21 cellular contexts compared by ENCODE assay signal in genomic region chr22:42425989-42426355, GRCh38. TPM values are rescaled to one million over a fixed set of nuclear protein-coding genes. Genes with fewer than 3 reads are reported as not detected.
DNase-seq lines count a peak whose midpoint lies in the region; ATAC-seq, FAIRE-seq and TF ChIP-seq lines count a peak whose summit lies in the region.
"Had no signal": no experiment of that assay in that cellular context is flagged by ENCODE, and none has a peak within 500 bp of the region (broad histone marks: within the 10 kb centered on the region; RNA-seq: fewer than 3 reads in every experiment).

No MANE protein-coding gene starts in this region.

- H3K79me1 ChIP-seq in neuronal stem cell (ENCODE audit: low read depth, low read length): no peaks in the 10 kb centered on the region

- H3K36me3 ChIP-seq in BLaER1 treated with 17β-estradiol and CSF1 and Interleukin-3, amounts not matched to agents 10 nM and 100 nM: no peaks in the 10 kb centered on the region; a peak in 1 of 22 replicates
- H3K36me3 ChIP-seq in HEK293 (ENCODE audit: control insufficient read depth in 2 of 2, insufficient read depth in 1 of 2, low read length in 2 of 2) (no peaks in the 10 kb centered on the region), bronchial epithelial cell (ENCODE audit: control insufficient read depth, insufficient read depth, low read length) (no peaks in the 10 kb centered on the region), neuronal stem cell (replicated peaks in 1 of 2; ENCODE audit: control insufficient read depth in 2 of 2, insufficient read depth in 2 of 2, low read length in 2 of 2) (no peaks in the 10 kb centered on the region), prostate gland (no peaks in the 10 kb centered on the region)
- H3K36me3 ChIP-seq: SJCRH30 had no signal

- CTCF ChIA-PET in HEK293 (lab: Yijun Ruan, JAX): no interaction called here
- CTCF ChIA-PET in activated CD8-positive, alpha-beta memory T cell treated with anti-CD3 and anti-CD28 coated beads, Interleukin-2, amount 10 ng/mL, durations not matched to agents 7 days and 5 days (lab: Charles Lee): no interaction called here

- intact Hi-C loops in prostate gland (cut with DNase I): no loop called here

- H3K18ac ChIP-seq in neuronal stem cell (ENCODE audit: low read length): peak overlapping the region; percentile 68

- H3K9me3 ChIP-seq in BLaER1 treated with 17β-estradiol and CSF1 and Interleukin-3, amounts not matched to agents 10 nM and 100 nM (replicated peaks in 1 of 11): no peaks in the 10 kb centered on the region
- no peaks in the 10 kb centered on the region for H3K9me3 ChIP-seq in HEK293 (ENCODE audit: control insufficient read depth, insufficient read depth, low read depth, low read length)
- H3K9me3 ChIP-seq in neuronal stem cell (replicated peaks in 1 of 2; ENCODE audit: control insufficient read depth in 2 of 2, insufficient read depth in 1 of 2, low read depth in 1 of 2, low read length in 2 of 2): no peaks in the 10 kb centered on the region
- no peaks in the 10 kb centered on the region for H3K9me3 ChIP-seq in prostate gland
- H3K9me3 ChIP-seq: SJCRH30 had no signal

- no peaks in the 10 kb centered on the region for H3K9me3 Mint-ChIP-seq in activated CD8-positive, alpha-beta memory T cell treated with anti-CD3 and anti-CD28 coated beads, Interleukin-2, amount 10 ng/mL, durations not matched to agents 7 days and 5 days (ENCODE audit: low read depth)
- H3K9me3 Mint-ChIP-seq: CD4-positive, alpha-beta T cell had no signal

- DNase-seq in bronchial epithelial cell (ENCODE audit: low read depth) (peak; percentile 8), neuronal stem cell (ENCODE audit: low spot score) (no peak), prostate gland (ENCODE audit: low spot score) (no peak), NCI-H1436 treated with DMSO at 0.1 percent for 48 hours (lab: John Stamatoyannopoulos, UW) (no peak)
- no peak for DNase-seq in activated CD8-positive, alpha-beta memory T cell treated with anti-CD3 and anti-CD28 coated beads, Interleukin-2, amount 10 ng/mL, durations not matched to agents 7 days and 5 days
- DNase-seq: CD4-positive, alpha-beta T cell; COR-L47; GOT3; MM.1S; NCI-H1048; NCI-H1930; NCI-H2227 treated with DMSO at 0.1 percent for 48 hours; NCI-H510A; NCI-H748 treated with DMSO at 0.1 percent for 48 hours; SJCRH30; T-helper 1 cell had no signal

- H3K4ac ChIP-seq in neuronal stem cell (ENCODE audit: low read length): no peak overlapping the region

- H3K4me3 ChIP-seq in BLaER1 treated with 17β-estradiol and CSF1 and Interleukin-3, amounts not matched to agents 10 nM and 100 nM: no peak overlapping the region
- H3K4me3 ChIP-seq in HEK293 (ENCODE audit: low read depth, low read length): no peak overlapping the region
- no peak overlapping the region for H3K4me3 ChIP-seq in bronchial epithelial cell (ENCODE audit: low read depth, low read length)
- no peak overlapping the region for H3K4me3 ChIP-seq in neuronal stem cell (ENCODE audit: low read length in 2 of 2)
- no peak overlapping the region for H3K4me3 ChIP-seq in prostate gland
- H3K4me3 ChIP-seq: SJCRH30 had no signal

- H4K8ac ChIP-seq in neuronal stem cell (ENCODE audit: low read depth, low read length): no peak overlapping the region

- no peak overlapping the region for H3K4me3 Mint-ChIP-seq in activated CD8-positive, alpha-beta memory T cell treated with anti-CD3 and anti-CD28 coated beads, Interleukin-2, amount 10 ng/mL, durations not matched to agents 7 days and 5 days
- H3K4me3 Mint-ChIP-seq: B cell; CD4-positive, alpha-beta T cell had no signal

- no peak overlapping the region for H4K91ac ChIP-seq in neuronal stem cell (ENCODE audit: low read depth, low read length, poor library complexity)

- peak overlapping the region; percentile 37 to 82 (median 65); a peak in 17 of 22 replicates for H3K4me2 ChIP-seq in BLaER1 treated with 17β-estradiol and CSF1 and Interleukin-3, amounts not matched to agents 10 nM and 100 nM
- no peak overlapping the region for H3K4me2 ChIP-seq in neuronal stem cell (ENCODE audit: insufficient read depth, low read length, poor library complexity, severe bottlenecking)

- H3K9ac ChIP-seq in BLaER1 treated with 17β-estradiol and CSF1 and Interleukin-3, amounts not matched to agents 10 nM and 100 nM: no peak overlapping the region
- no peak overlapping the region for H3K9ac ChIP-seq in neuronal stem cell (ENCODE audit: low read depth, low read length, poor library complexity)

- TF ChIP-seq CTCF in HEK293 (tag by site-specific recombination; IDR thresholded peaks at IDR 0.05) (no peak), bronchial epithelial cell (IDR thresholded peaks at IDR 0.05; ENCODE audit: insufficient read depth, low read length, severe bottlenecking) (no peak), prostate gland (IDR thresholded peaks at IDR 0.05) (no peak)

- no peak for FAIRE-seq in bronchial epithelial cell (lab: Jason Lieb, UNC)
- FAIRE-seq: A204.1 had no signal

- peaks cover 3% of the 10 kb centered on the region for H3K4me1 Mint-ChIP-seq in activated CD8-positive, alpha-beta memory T cell treated with anti-CD3 and anti-CD28 coated beads, Interleukin-2, amount 10 ng/mL, durations not matched to agents 7 days and 5 days

- H3K4me1 ChIP-seq in BLaER1 treated with 17β-estradiol and CSF1 and Interleukin-3, amounts not matched to agents 10 nM and 100 nM: peaks cover 63 to 88% (median 75%) of the 10 kb centered on the region in 10 experiments
- no peaks in the 10 kb centered on the region for H3K4me1 ChIP-seq in HEK293 (ENCODE audit: control insufficient read depth, insufficient read depth, low read length)
- H3K4me1 ChIP-seq in neuronal stem cell (ENCODE audit: control insufficient read depth in 2 of 2, insufficient read depth in 1 of 2, low read depth in 1 of 2, low read length in 2 of 2): peaks cover 5 to 8% of the 10 kb centered on the region in 2 donors
- no peaks in the 10 kb centered on the region for H3K4me1 ChIP-seq in prostate gland (replicated peaks)
- H3K4me1 ChIP-seq: SJCRH30 had no signal

- no peak overlapping the region for H2BK12ac ChIP-seq in neuronal stem cell (ENCODE audit: low read length)

- no peak overlapping the region for H2AFZ ChIP-seq in neuronal stem cell (ENCODE audit: low read length)

- H4K20me1 ChIP-seq in BLaER1 treated with 17β-estradiol and CSF1 and Interleukin-3, amounts not matched to agents 10 nM and 100 nM: peaks cover 0 to 17% (median 0%) of the 10 kb centered on the region in 11 experiments; a peak in 6 of 22 replicates

- H2BK120ac ChIP-seq in neuronal stem cell (ENCODE audit: low read depth, low read length): no peak overlapping the region

- no peak overlapping the region for H3K23ac ChIP-seq in neuronal stem cell (ENCODE audit: low read depth, low read length, poor library complexity)

- peaks cover 9% of the 10 kb centered on the region for H3K27me3 Mint-ChIP-seq in activated CD8-positive, alpha-beta memory T cell treated with anti-CD3 and anti-CD28 coated beads, Interleukin-2, amount 10 ng/mL, durations not matched to agents 7 days and 5 days

- H3K27me3 ChIP-seq in BLaER1 treated with 17β-estradiol and CSF1 and Interleukin-3, amounts not matched to agents 10 nM and 100 nM: peaks cover 0 to 5% (median 0%) of the 10 kb centered on the region in 11 experiments; a peak in 1 of 22 replicates
- peaks cover 3% of the 10 kb centered on the region for H3K27me3 ChIP-seq in bronchial epithelial cell (ENCODE audit: control insufficient read depth, insufficient read depth, low read length)
- H3K27me3 ChIP-seq in neuronal stem cell (ENCODE audit: control insufficient read depth in 3 of 3, insufficient read depth in 3 of 3, low read depth in 1 of 3, low read length in 3 of 3): peaks cover 0 to 50% (median 0%) of the 10 kb centered on the region in 3 experiments
- H3K27me3 ChIP-seq in prostate gland (replicated peaks; ENCODE audit: insufficient read depth): no peaks in the 10 kb centered on the region

- peak overlapping the region; percentile 49 for H2BK5ac ChIP-seq in neuronal stem cell (ENCODE audit: low read length)

- no CpG with 5 or more reads among the region's 3 CpGs for WGBS in neuronal stem cell (ENCODE audit: extremely low coverage in 2 of 2, insufficient read length in 2 of 2, insufficient replicate concordance in 1 of 2), 2 donors
- 56% methylated on average over 3 of the region's 3 CpGs for WGBS in prostate gland

- H3K27ac Mint-ChIP-seq in activated CD8-positive, alpha-beta memory T cell treated with anti-CD3 and anti-CD28 coated beads, Interleukin-2, amount 10 ng/mL, durations not matched to agents 7 days and 5 days: no peak overlapping the region
- H3K27ac Mint-ChIP-seq: B cell; CD4-positive, alpha-beta T cell had no signal

- no peak for ATAC-seq in activated CD8-positive, alpha-beta memory T cell treated with anti-CD3 and anti-CD28 coated beads, Interleukin-2, amount 10 ng/mL, durations not matched to agents 7 days and 5 days

- no peak overlapping the region for H3K14ac ChIP-seq in neuronal stem cell (ENCODE audit: low read length)

- H3K36me3 Mint-ChIP-seq in activated CD8-positive, alpha-beta memory T cell treated with anti-CD3 and anti-CD28 coated beads, Interleukin-2, amount 10 ng/mL, durations not matched to agents 7 days and 5 days: no peaks in the 10 kb centered on the region

- H2AK5ac ChIP-seq in neuronal stem cell (ENCODE audit: low read depth, low read length): peak overlapping the region; percentile 93

- POLR2A ChIA-PET in HEK293 (lab: Yijun Ruan, JAX): no interaction called here

- no peak for TF ChIP-seq POLR2A in prostate gland (IDR thresholded peaks at IDR 0.05)

- peak overlapping the region; percentile 40 for H2BK15ac ChIP-seq in neuronal stem cell (ENCODE audit: low read length)

- H3K27ac ChIP-seq in BLaER1 treated with 17β-estradiol and CSF1 and Interleukin-3, amounts not matched to agents 10 nM and 100 nM: no peak overlapping the region
- H3K27ac ChIP-seq in HEK293 (ENCODE audit: extremely low read depth, low read depth, low read length) (no peak overlapping the region), neuronal stem cell (replicated peaks; ENCODE audit: low read length) (no peak overlapping the region), prostate gland (peak overlapping the region in 1 of 2 donors; percentile 13)
- H3K27ac ChIP-seq: SJCRH30 had no signal

TF ChIP-seq in HEK293, 187 proteins besides CTCF, POLR2A, EP300 and RAD21 (continues in another document):
- peak; percentile 47; the same call in 1 of the 2 replicates for TF ChIP-seq ZBTB20 (tag by site-specific recombination; IDR thresholded peaks at IDR 0.05)

RNA-seq across cellular contexts. Expression of gene NFAM1, which starts 6.2 kb away (rescaled TPM):
- total RNA-seq in bronchial epithelial cell (not detected in 2 replicates), prostate gland (1 to 10 TPM in 1 of 2 donors, under 1 TPM in 1; 0.36 to 2.4 TPM)
- 0.13 TPM for polyA plus RNA-seq in neuronal stem cell (2013, experiment 1 of 2)
- 0.14 TPM for polyA plus RNA-seq in neuronal stem cell (2013, experiment 2 of 2)
- total RNA-seq in activated CD8-positive, alpha-beta memory T cell treated with anti-CD3 and anti-CD28 coated beads, Interleukin-2, amount 10 ng/mL, durations not matched to agents 7 days and 5 days: under 1 TPM in 1 of 2 experiments, not detected in 1; 0.07 TPM
- total RNA-seq: LHCN-M2 had no signal
